In the genomic region with DNA sequence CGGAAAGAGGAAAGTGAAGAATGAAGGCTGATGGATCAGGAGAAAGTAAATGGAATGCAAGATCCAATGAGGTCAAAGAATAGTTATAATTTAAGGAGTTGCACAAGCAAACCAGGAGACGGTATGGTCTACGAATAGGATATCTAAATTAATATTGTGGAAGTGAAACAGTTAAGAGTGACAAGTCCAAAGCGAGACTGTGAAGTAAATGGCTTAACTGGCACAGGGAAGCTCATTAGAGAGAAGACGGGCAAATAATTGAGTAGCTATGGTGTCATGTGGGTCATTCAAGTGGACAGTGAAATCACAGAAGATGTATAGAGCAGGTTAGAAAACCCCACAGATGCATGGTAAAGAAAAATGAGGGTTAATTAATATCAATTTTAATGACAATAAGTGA, we compare ENCODE assay signal across 1 cellular context.
TF ChIP-seq lines count a peak whose summit lies in the region.

No MANE protein-coding gene starts in this region.

TF ChIP-seq in endothelial cell of umbilical vein, 7 proteins besides CTCF, POLR2A, EP300 and RAD21:
- no peak for TF ChIP-seq MAX (IDR thresholded peaks at IDR 0.05; ENCODE audit: insufficient read depth, insufficient read length)
- no peak for TF ChIP-seq MYC (IDR thresholded peaks at IDR 0.05; ENCODE audit: low read depth, low read length)
- TF ChIP-seq GATA2 (IDR thresholded peaks at IDR 0.05; ENCODE audit: insufficient read depth, insufficient read length, low read depth, low read length), result no peak
- no peak for TF ChIP-seq JUN (IDR thresholded peaks at IDR 0.05; ENCODE audit: borderline replicate concordance, insufficient read depth, insufficient read length, low read depth)
- no peak for TF ChIP-seq POLR2AphosphoS5 (IDR thresholded peaks at IDR 0.05; ENCODE audit: insufficient read depth, low read depth, low read length)
- TF ChIP-seq FOS (IDR thresholded peaks at IDR 0.05; ENCODE audit: borderline replicate concordance, insufficient read depth, low read length), result no peak
- no peak for TF ChIP-seq EZH2 (IDR thresholded peaks at IDR 0.05; ENCODE audit: borderline replicate concordance, low read depth, low read length, severe bottlenecking)
